10 cellular contexts compared by ENCODE assay signal in genomic region chr14:92600318-92601053, GRCh38.
DNase-seq lines count a peak whose midpoint lies in the region; ATAC-seq and TF ChIP-seq lines count a peak whose summit lies in the region.
"Had no signal": no experiment of that assay in that cellular context is flagged by ENCODE, and none has a peak within 500 bp of the region (broad histone marks: within the 10 kb centered on the region; RNA-seq: fewer than 3 reads in every experiment).

No MANE protein-coding gene starts in this region.

- H3K27me3 Mint-ChIP-seq in neural crest cell (ENCODE audit: low read depth), result no peaks in the 10 kb centered on the region

- no peak overlapping the region for H3K4me3 Mint-ChIP-seq in neural crest cell

- TF ChIP-seq CTCF in coronary artery (IDR thresholded peaks at IDR 0.05) (no peak), neural crest cell (conservative IDR thresholded peaks at IDR 0.05) (no peak)

- peaks cover 30% of the 10 kb centered on the region for H3K4me1 Mint-ChIP-seq in neural crest cell

- H3K27ac ChIP-seq in coronary artery, result peak overlapping the region; percentile 81 to 91

- ATAC-seq in GM21381 (IDR thresholded peaks at IDR 0.05; ENCODE audit: unreplicated experiment), result no peak

- no peak overlapping the region for H3K4me3 ChIP-seq in coronary artery

- H3K36me3 Mint-ChIP-seq in neural crest cell (ENCODE audit: low read depth), result peaks cover 2% of the 10 kb centered on the region

- DNase-seq in CD1c-positive myeloid dendritic cell (ENCODE audit: extremely low spot score), result peak; percentile 43
- peak; percentile 80 for DNase-seq in NCI-H226
- no peak for DNase-seq in coronary artery (ENCODE audit: low spot score)
- no peak for DNase-seq in neural crest cell (ENCODE audit: low read depth, low spot score)
- DNase-seq in H4 (ENCODE audit: low spot score), result no peak
- DNase-seq in KG1 (lab: John Stamatoyannopoulos, UW), result no peak
- no peak for DNase-seq in DMS 273 treated with DMSO at 0.1 percent for 48 hours (lab: John Stamatoyannopoulos, UW)
- DNase-seq: effector CD4-positive, alpha-beta T cell; NCI-H2081 treated with DMSO at 0.1 percent for 48 hours had no signal

- peak overlapping the region; percentile 13 for H3K27ac Mint-ChIP-seq in neural crest cell (ENCODE audit: unreplicated experiment)

- no peaks in the 10 kb centered on the region for H3K9me3 Mint-ChIP-seq in neural crest cell

Comparison
In these comparisons a context has a peak if more than half of its experiments do, and no peak if none do; other contexts are left out.
1. DNase-seq: peak in CD1c-positive myeloid dendritic cell (single experiment) and NCI-H226 (single experiment); none in coronary artery (single experiment), neural crest cell (single experiment), H4 (single experiment), KG1 (single experiment) and DMS 273 treated with DMSO at 0.1 percent for 48 hours (single experiment).